1 cellular context compared by ENCODE assay signal in the genomic region with DNA sequence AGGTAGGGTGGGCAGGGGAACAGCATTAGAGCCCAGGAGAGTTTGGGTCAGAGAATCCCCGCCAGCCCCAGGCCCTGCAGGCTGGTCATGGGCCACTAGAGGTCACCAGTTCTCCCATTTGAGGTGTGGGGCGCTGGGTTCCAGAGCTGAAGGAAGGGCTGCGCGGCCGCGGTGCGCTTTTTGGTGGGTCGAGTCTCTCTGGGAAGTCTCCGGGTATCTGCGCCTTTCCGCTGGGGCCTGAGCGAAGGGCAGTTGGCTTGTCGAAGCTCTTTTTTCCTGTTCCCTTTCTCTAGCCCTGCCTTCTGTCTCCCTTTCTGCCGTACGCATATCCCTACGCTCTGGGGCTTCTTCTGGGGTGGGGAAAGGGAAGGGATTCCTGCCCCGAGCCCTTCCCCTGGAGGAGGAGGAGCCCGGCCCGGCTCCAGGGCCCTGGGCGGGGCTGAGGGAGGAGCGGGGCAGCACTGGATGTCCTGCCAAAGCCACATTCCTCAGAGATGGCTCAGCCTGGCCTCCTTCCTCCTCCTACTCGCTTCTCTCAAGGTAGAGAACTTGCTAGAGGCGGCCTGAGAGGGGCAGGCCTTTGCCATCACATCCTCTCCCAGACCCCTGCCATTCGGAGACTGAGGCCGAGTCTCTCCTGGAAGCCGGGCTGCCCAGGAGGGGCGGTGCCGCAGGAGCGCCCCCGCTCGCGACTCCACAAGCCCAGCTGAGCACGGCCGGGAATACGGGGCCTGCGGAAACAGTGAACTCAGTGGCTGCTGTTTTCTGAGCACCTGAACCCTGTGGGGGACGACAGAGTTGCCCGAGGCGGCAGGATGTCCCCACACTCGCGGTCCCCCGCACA.
TF ChIP-seq lines count a peak whose summit lies in the region.

No MANE protein-coding gene starts in this region.

TF ChIP-seq in K562, 482 proteins besides CTCF, POLR2A, EP300 and RAD21 (continued from another document and continues in another):
- TF ChIP-seq ZBTB40 (IDR thresholded peaks at IDR 0.05) (peak; percentile 43; the same call in 1 of the 2 replicates), ZBTB40 (CRISPR knock-in tag; IDR thresholded peaks at IDR 0.05) (no peak), BRCA1 (IDR thresholded peaks at IDR 0.05) (no peak), BRCA1 (CRISPR knock-in tag; IDR thresholded peaks at IDR 0.05) (no peak), MEF2A (IDR thresholded peaks at IDR 0.05; ENCODE audit: control insufficient read depth, low read depth, low read length) (no peak), NRF1 (conservative IDR thresholded peaks at IDR 0.05 in 1 of 2, IDR thresholded peaks at IDR 0.05 in 1 of 2) (peak; percentile 88 to 90), PRMT5 (CRISPR knock-in tag; IDR thresholded peaks at IDR 0.05) (no peak), PCBP2 (IDR thresholded peaks at IDR 0.05; ENCODE audit: low read depth, low read length, poor library complexity, severe bottlenecking) (no peak), TEAD2 (tag; IDR thresholded peaks at IDR 0.05) (peak; percentile 27; the same call in 1 of the 2 replicates), NCOA4 (IDR thresholded peaks at IDR 0.05; ENCODE audit: partially characterized antibody) (no peak), VEZF1 (CRISPR knock-in tag; IDR thresholded peaks at IDR 0.05) (no peak), MCM5 (IDR thresholded peaks at IDR 0.05; ENCODE audit: low read depth) (no peak), ZBTB1 (CRISPR knock-in tag; IDR thresholded peaks at IDR 0.05; ENCODE audit: borderline replicate concordance, low read depth) (no peak; the same call in 1 of the 2 replicates), MXD1 (CRISPR knock-in tag; IDR thresholded peaks at IDR 0.05; ENCODE audit: borderline replicate concordance, poor library complexity, severe bottlenecking) (no peak), PURB (CRISPR knock-in tag; IDR thresholded peaks at IDR 0.05; ENCODE audit: low read depth) (no peak), ZNF778 (CRISPR knock-in tag; IDR thresholded peaks at IDR 0.05) (no peak), ZNF766 (CRISPR knock-in tag; conservative IDR thresholded peaks at IDR 0.05) (peak; percentile 66; the same call in 1 of the 2 replicates), ATF7 (IDR thresholded peaks at IDR 0.05) (no peak; the same call in 1 of the 2 replicates), HSF4 (CRISPR knock-in tag; IDR thresholded peaks at IDR 0.05; ENCODE audit: borderline replicate concordance) (no peak), CHD1 (IDR thresholded peaks at IDR 0.05; ENCODE audit: low read length) (no peak), HOXB6 (CRISPR knock-in tag; IDR thresholded peaks at IDR 0.05; ENCODE audit: borderline replicate concordance) (no peak), HMGN3 (IDR thresholded peaks at IDR 0.05; ENCODE audit: borderline replicate concordance, extremely low read depth, insufficient read length, low read depth, low read length) (peak; percentile 72), ZNF140 (CRISPR knock-in tag; IDR thresholded peaks at IDR 0.05) (no peak), FOXJ3 (CRISPR knock-in tag; IDR thresholded peaks at IDR 0.05) (no peak), ZNF668 (CRISPR knock-in tag; IDR thresholded peaks at IDR 0.05) (no peak), TEAD1 (CRISPR knock-in tag; IDR thresholded peaks at IDR 0.05) (peak; percentile 90 to 96), TOE1 (IDR thresholded peaks at IDR 0.05; ENCODE audit: borderline replicate concordance) (no peak), TOE1 (CRISPR knock-in tag; IDR thresholded peaks at IDR 0.05; ENCODE audit: borderline replicate concordance, low read depth) (no peak), ZNF551 (CRISPR knock-in tag; IDR thresholded peaks at IDR 0.05) (no peak), MLLT1 (IDR thresholded peaks at IDR 0.05) (0 out of 4 replicates have a peak, but pooled peaks of 1 of the 2 experiments have one; percentile 9), NFATC3 (IDR thresholded peaks at IDR 0.05) (no peak), MBD1 (CRISPR knock-in tag; IDR thresholded peaks at IDR 0.05) (no peak), ZSCAN29 (IDR thresholded peaks at IDR 0.05) (0 out of 2 replicates have a peak, but pooled peaks have one; percentile 39), ZNF354B (CRISPR knock-in tag; IDR thresholded peaks at IDR 0.05) (no peak), RHOXF2B (CRISPR knock-in tag; conservative IDR thresholded peaks at IDR 0.05) (no peak), ZBTB8A (IDR thresholded peaks at IDR 0.05; ENCODE audit: partially characterized antibody) (no peak), SRSF7 (optimal IDR thresholded peaks at IDR 0.05; ENCODE audit: low read depth, low read length) (no peak), KAT2B (IDR thresholded peaks at IDR 0.05; ENCODE audit: low read depth, low read length) (no peak)
- TF ChIP-seq, protein P1, sequence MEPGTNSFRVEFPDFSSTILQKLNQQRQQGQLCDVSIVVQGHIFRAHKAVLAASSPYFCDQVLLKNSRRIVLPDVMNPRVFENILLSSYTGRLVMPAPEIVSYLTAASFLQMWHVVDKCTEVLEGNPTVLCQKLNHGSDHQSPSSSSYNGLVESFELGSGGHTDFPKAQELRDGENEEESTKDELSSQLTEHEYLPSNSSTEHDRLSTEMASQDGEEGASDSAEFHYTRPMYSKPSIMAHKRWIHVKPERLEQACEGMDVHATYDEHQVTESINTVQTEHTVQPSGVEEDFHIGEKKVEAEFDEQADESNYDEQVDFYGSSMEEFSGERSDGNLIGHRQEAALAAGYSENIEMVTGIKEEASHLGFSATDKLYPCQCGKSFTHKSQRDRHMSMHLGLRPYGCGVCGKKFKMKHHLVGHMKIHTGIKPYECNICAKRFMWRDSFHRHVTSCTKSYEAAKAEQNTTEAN (CRISPR knock-in tag; IDR thresholded peaks at IDR 0.05), result no peak
- TF ChIP-seq, protein P2, sequence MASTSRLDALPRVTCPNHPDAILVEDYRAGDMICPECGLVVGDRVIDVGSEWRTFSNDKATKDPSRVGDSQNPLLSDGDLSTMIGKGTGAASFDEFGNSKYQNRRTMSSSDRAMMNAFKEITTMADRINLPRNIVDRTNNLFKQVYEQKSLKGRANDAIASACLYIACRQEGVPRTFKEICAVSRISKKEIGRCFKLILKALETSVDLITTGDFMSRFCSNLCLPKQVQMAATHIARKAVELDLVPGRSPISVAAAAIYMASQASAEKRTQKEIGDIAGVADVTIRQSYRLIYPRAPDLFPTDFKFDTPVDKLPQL (IDR thresholded peaks at IDR 0.05; ENCODE audit: extremely low read depth, insufficient read length), result no peak
- TF ChIP-seq, protein P3, sequence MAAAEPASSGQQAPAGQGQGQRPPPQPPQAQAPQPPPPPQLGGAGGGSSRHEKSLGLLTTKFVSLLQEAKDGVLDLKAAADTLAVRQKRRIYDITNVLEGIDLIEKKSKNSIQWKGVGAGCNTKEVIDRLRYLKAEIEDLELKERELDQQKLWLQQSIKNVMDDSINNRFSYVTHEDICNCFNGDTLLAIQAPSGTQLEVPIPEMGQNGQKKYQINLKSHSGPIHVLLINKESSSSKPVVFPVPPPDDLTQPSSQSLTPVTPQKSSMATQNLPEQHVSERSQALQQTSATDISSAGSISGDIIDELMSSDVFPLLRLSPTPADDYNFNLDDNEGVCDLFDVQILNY (CRISPR knock-in tag; IDR thresholded peaks at IDR 0.05), result no peak
- TF ChIP-seq, protein P4, sequence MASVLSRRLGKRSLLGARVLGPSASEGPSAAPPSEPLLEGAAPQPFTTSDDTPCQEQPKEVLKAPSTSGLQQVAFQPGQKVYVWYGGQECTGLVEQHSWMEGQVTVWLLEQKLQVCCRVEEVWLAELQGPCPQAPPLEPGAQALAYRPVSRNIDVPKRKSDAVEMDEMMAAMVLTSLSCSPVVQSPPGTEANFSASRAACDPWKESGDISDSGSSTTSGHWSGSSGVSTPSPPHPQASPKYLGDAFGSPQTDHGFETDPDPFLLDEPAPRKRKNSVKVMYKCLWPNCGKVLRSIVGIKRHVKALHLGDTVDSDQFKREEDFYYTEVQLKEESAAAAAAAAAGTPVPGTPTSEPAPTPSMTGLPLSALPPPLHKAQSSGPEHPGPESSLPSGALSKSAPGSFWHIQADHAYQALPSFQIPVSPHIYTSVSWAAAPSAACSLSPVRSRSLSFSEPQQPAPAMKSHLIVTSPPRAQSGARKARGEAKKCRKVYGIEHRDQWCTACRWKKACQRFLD (CRISPR knock-in tag; IDR thresholded peaks at IDR 0.05), result no peak
